In genomic region chr7:99393363-99394187, GRCh38 we compare ENCODE assay signal across 2 cellular contexts.
TF ChIP-seq lines count a peak whose summit lies in the region.

No MANE protein-coding gene starts in this region.

TF ChIP-seq in GM23338, 12 proteins besides CTCF, POLR2A, EP300 and RAD21:
- TF ChIP-seq POLR2AphosphoS5 (IDR thresholded peaks at IDR 0.05; ENCODE audit: low read depth) (peak; percentile 41; the same call in 1 of the 2 replicates), ETS1 (IDR thresholded peaks at IDR 0.05) (no peak)

TF ChIP-seq in endothelial cell of umbilical vein, 7 proteins besides CTCF, POLR2A, EP300 and RAD21:
- TF ChIP-seq POLR2AphosphoS5 (IDR thresholded peaks at IDR 0.05; ENCODE audit: insufficient read depth, low read depth, low read length) (no peak), FOS (IDR thresholded peaks at IDR 0.05; ENCODE audit: borderline replicate concordance, insufficient read depth, low read length) (no peak), MAX (IDR thresholded peaks at IDR 0.05; ENCODE audit: insufficient read depth, insufficient read length) (no peak), EZH2 (IDR thresholded peaks at IDR 0.05; ENCODE audit: borderline replicate concordance, low read depth, low read length, severe bottlenecking) (no peak), MYC (IDR thresholded peaks at IDR 0.05; ENCODE audit: low read depth, low read length) (no peak), JUN (IDR thresholded peaks at IDR 0.05; ENCODE audit: borderline replicate concordance, insufficient read depth, insufficient read length, low read depth) (no peak), GATA2 (IDR thresholded peaks at IDR 0.05; ENCODE audit: insufficient read depth, insufficient read length, low read depth, low read length) (no peak)
